In genomic region chr17:59093145-59093701, GRCh38 we compare ENCODE assay signal across 13 cellular contexts. TPM values are rescaled to one million over a fixed set of nuclear protein-coding genes. Genes with fewer than 3 reads are reported as not detected.
A peak's percentile ranks its signal among the peaks of the same experiment; 100 is the strongest.
DNase-seq lines count a peak whose midpoint lies in the region; ATAC-seq, FAIRE-seq and TF ChIP-seq lines count a peak whose summit lies in the region.
"Had no signal": no experiment of that assay in that cellular context is flagged by ENCODE, and none has a peak within 500 bp of the region (broad histone marks: within the 10 kb centered on the region; RNA-seq: fewer than 3 reads in every experiment).

No MANE protein-coding gene starts in this region.

- H3K36me3 ChIP-seq in endothelial cell of umbilical vein (ENCODE audit: control insufficient read depth in 2 of 2, extremely low read depth in 1 of 2, insufficient read depth in 2 of 2, low read length in 2 of 2), result peaks cover 0 to 5% of the 10 kb centered on the region in 2 experiments
- no peaks in the 10 kb centered on the region for H3K36me3 ChIP-seq in mucosa of descending colon (ENCODE audit: low read depth)
- no peaks in the 10 kb centered on the region for H3K36me3 ChIP-seq in aorta (ENCODE audit: control insufficient read depth in 1 of 2, insufficient read depth in 2 of 2, low read length in 1 of 2)

- peaks cover 20% of the 10 kb centered on the region for H3K36me3 Mint-ChIP-seq in activated naive CD8-positive, alpha-beta T cell treated with anti-CD3 and anti-CD28 coated beads, Interleukin-2, amount 10 ng/mL, durations not matched to agents 7 days and 5 days
- peaks cover 32% of the 10 kb centered on the region for H3K36me3 Mint-ChIP-seq in activated naive CD8-positive, alpha-beta T cell treated with anti-CD3 and anti-CD28 coated beads, Interleukin-2, amount 50 U/mL, for 24 hours (ENCODE audit: low read depth)
- H3K36me3 Mint-ChIP-seq in activated CD4-positive, alpha-beta memory T cell treated with anti-CD3 and anti-CD28 coated beads for 36 hours, result peaks cover 15% of the 10 kb centered on the region

- H3K9me1 ChIP-seq in endothelial cell of umbilical vein (replicated peaks; ENCODE audit: control insufficient read depth, extremely low read depth, insufficient read depth, low read length), result no peaks in the 10 kb centered on the region

- TF ChIP-seq POLR2A in endothelial cell of umbilical vein (IDR thresholded peaks at IDR 0.05; ENCODE audit: low read depth, low read length), result no peak

- H2AFZ ChIP-seq in endothelial cell of umbilical vein (ENCODE audit: low read depth, low read length), result peak overlapping the region; percentile 66

- POLR2A ChIA-PET in activated naive CD8-positive, alpha-beta T cell treated with anti-CD3 and anti-CD28 coated beads, Interleukin-2, amount 10 ng/mL, durations not matched to agents 7 days and 5 days (lab: Charles Lee), result no interaction called here
- POLR2A ChIA-PET in endothelial cell of umbilical vein (lab: Charles Lee), result no interaction called here
- POLR2A ChIA-PET in activated CD4-positive, alpha-beta memory T cell treated with anti-CD3 and anti-CD28 coated beads for 36 hours (lab: Charles Lee), result no interaction called here

- no peaks in the 10 kb centered on the region for H3K9me3 Mint-ChIP-seq in activated naive CD8-positive, alpha-beta T cell treated with anti-CD3 and anti-CD28 coated beads, Interleukin-2, amount 10 ng/mL, durations not matched to agents 7 days and 5 days
- no peaks in the 10 kb centered on the region for H3K9me3 Mint-ChIP-seq in activated naive CD8-positive, alpha-beta T cell treated with anti-CD3 and anti-CD28 coated beads, Interleukin-2, amount 50 U/mL, for 24 hours
- H3K9me3 Mint-ChIP-seq in activated CD4-positive, alpha-beta memory T cell treated with anti-CD3 and anti-CD28 coated beads for 36 hours, result no peaks in the 10 kb centered on the region
- H3K9me3 Mint-ChIP-seq: immature natural killer cell had no signal

- H3K27ac ChIP-seq in endothelial cell of umbilical vein (ENCODE audit: insufficient read depth, low read depth, low read length), result peak overlapping the region; percentile 83
- H3K27ac ChIP-seq in aorta (ENCODE audit: low read depth in 1 of 2, low read length in 2 of 2), result no peak overlapping the region

- H3K4me3 ChIP-seq in endothelial cell of umbilical vein (replicated peaks in 1 of 3; ENCODE audit: insufficient read depth in 1 of 3, low read depth in 1 of 3, low read length in 3 of 3), result peak overlapping the region in 1 of 3 experiments; percentile 25
- H3K4me3 ChIP-seq in mucosa of descending colon, result peak overlapping the region; percentile 9
- peak overlapping the region; percentile 11 to 28 for H3K4me3 ChIP-seq in aorta (ENCODE audit: low read length in 2 of 2)
- H3K4me3 ChIP-seq: Peyer's patch had no signal

- no peak for ATAC-seq in activated naive CD8-positive, alpha-beta T cell treated with anti-CD3 and anti-CD28 coated beads, Interleukin-2, amount 10 ng/mL, durations not matched to agents 7 days and 5 days (ENCODE audit: low read depth)
- ATAC-seq in activated naive CD8-positive, alpha-beta T cell treated with anti-CD3 and anti-CD28 coated beads, Interleukin-2, amount 50 U/mL, for 24 hours, result no peak
- ATAC-seq in mucosa of descending colon, result peak; percentile 85
- no peak for ATAC-seq in aorta (ENCODE audit: low FRiP score)

- no peak overlapping the region for H3K4me3 Mint-ChIP-seq in activated naive CD8-positive, alpha-beta T cell treated with anti-CD3 and anti-CD28 coated beads, Interleukin-2, amount 10 ng/mL, durations not matched to agents 7 days and 5 days
- H3K4me3 Mint-ChIP-seq in activated naive CD8-positive, alpha-beta T cell treated with anti-CD3 and anti-CD28 coated beads, Interleukin-2, amount 50 U/mL, for 24 hours, result no peak overlapping the region
- H3K4me3 Mint-ChIP-seq in activated CD4-positive, alpha-beta memory T cell treated with anti-CD3 and anti-CD28 coated beads for 36 hours, result no peak overlapping the region
- H3K4me3 Mint-ChIP-seq: immature natural killer cell, neural crest cell had no signal

- no peak for DNase-seq in activated naive CD8-positive, alpha-beta T cell treated with anti-CD3 and anti-CD28 coated beads, Interleukin-2, amount 10 ng/mL, durations not matched to agents 7 days and 5 days
- no peak for DNase-seq in activated naive CD8-positive, alpha-beta T cell treated with anti-CD3 and anti-CD28 coated beads, Interleukin-2, amount 50 U/mL, for 24 hours
- DNase-seq in endothelial cell of umbilical vein (ENCODE audit: low read depth, low spot score), result no peak
- DNase-seq in mucosa of descending colon, result no peak
- no peak for DNase-seq in aorta
- no peak for DNase-seq in cerebellum (ENCODE audit: low spot score)
- no peak for DNase-seq in activated CD4-positive, alpha-beta memory T cell treated with anti-CD3 and anti-CD28 coated beads for 36 hours
- DNase-seq in activated naive CD4-positive, alpha-beta T cell treated with anti-CD3 and anti-CD28 coated beads, Interleukin-2, amount 50 U/mL, for 16 hours, result no peak
- DNase-seq: immature natural killer cell, Karpas-422, Peyer's patch had no signal

- intact Hi-C loops in endothelial cell of umbilical vein (cut with micrococcal nuclease) (loop anchor here (1.0 to 5.0 kb wide), 4 partner anchors 13 to 576 kb away; partner anchors contain the start of gene TRIM37), mucosa of descending colon (cut with DNase I, micrococcal nuclease) (no loop called here), aorta (cut with DNase I) (no loop called here)
- intact Hi-C loops in activated CD4-positive, alpha-beta memory T cell treated with anti-CD3 and anti-CD28 coated beads for 36 hours (cut with micrococcal nuclease), result no loop called here

- peak overlapping the region; percentile 59 for H3K9ac ChIP-seq in endothelial cell of umbilical vein (replicated peaks; ENCODE audit: extremely low read depth, insufficient read depth, low read length)

- H3K79me2 ChIP-seq in endothelial cell of umbilical vein (ENCODE audit: control insufficient read depth, insufficient read depth, low read length), result peaks cover 41% of the 10 kb centered on the region

- H3K9me3 ChIP-seq in endothelial cell of umbilical vein (replicated peaks; ENCODE audit: control insufficient read depth, insufficient read depth, low read length) (no peaks in the 10 kb centered on the region), mucosa of descending colon (no peaks in the 10 kb centered on the region), aorta (ENCODE audit: control insufficient read depth, low read length) (no peaks in the 10 kb centered on the region)
- H3K9me3 ChIP-seq: Peyer's patch had no signal

- H3K4me2 ChIP-seq in endothelial cell of umbilical vein (ENCODE audit: insufficient read depth, low read length), result peak overlapping the region; percentile 81

- H3K27me3 Mint-ChIP-seq in activated naive CD8-positive, alpha-beta T cell treated with anti-CD3 and anti-CD28 coated beads, Interleukin-2, amount 10 ng/mL, durations not matched to agents 7 days and 5 days, result no peaks in the 10 kb centered on the region
- H3K27me3 Mint-ChIP-seq in activated naive CD8-positive, alpha-beta T cell treated with anti-CD3 and anti-CD28 coated beads, Interleukin-2, amount 50 U/mL, for 24 hours, result no peaks in the 10 kb centered on the region
- no peaks in the 10 kb centered on the region for H3K27me3 Mint-ChIP-seq in activated CD4-positive, alpha-beta memory T cell treated with anti-CD3 and anti-CD28 coated beads for 36 hours

- peaks cover 7% of the 10 kb centered on the region for H3K4me1 Mint-ChIP-seq in activated naive CD8-positive, alpha-beta T cell treated with anti-CD3 and anti-CD28 coated beads, Interleukin-2, amount 10 ng/mL, durations not matched to agents 7 days and 5 days
- H3K4me1 Mint-ChIP-seq in activated naive CD8-positive, alpha-beta T cell treated with anti-CD3 and anti-CD28 coated beads, Interleukin-2, amount 50 U/mL, for 24 hours, result peaks cover 12% of the 10 kb centered on the region
- peaks cover 13% of the 10 kb centered on the region for H3K4me1 Mint-ChIP-seq in activated CD4-positive, alpha-beta memory T cell treated with anti-CD3 and anti-CD28 coated beads for 36 hours (ENCODE audit: low read depth)
- H3K4me1 Mint-ChIP-seq: neural crest cell had no signal

- no peak for FAIRE-seq in endothelial cell of umbilical vein (lab: Jason Lieb, UNC)
- FAIRE-seq: GM12892 had no signal

- peak overlapping the region; percentile 28 for H3K27ac Mint-ChIP-seq in activated naive CD8-positive, alpha-beta T cell treated with anti-CD3 and anti-CD28 coated beads, Interleukin-2, amount 10 ng/mL, durations not matched to agents 7 days and 5 days
- H3K27ac Mint-ChIP-seq in activated naive CD8-positive, alpha-beta T cell treated with anti-CD3 and anti-CD28 coated beads, Interleukin-2, amount 50 U/mL, for 24 hours, result no peak overlapping the region
- no peak overlapping the region for H3K27ac Mint-ChIP-seq in activated CD4-positive, alpha-beta memory T cell treated with anti-CD3 and anti-CD28 coated beads for 36 hours

- CTCF ChIA-PET in endothelial cell of umbilical vein (lab: Charles Lee), result interaction anchor here (0.6 to 1.0 kb wide), 2 partner anchors 12 to 37 kb away, joined by 3 read pairs; no protein-coding TSS in a partner anchor
- CTCF ChIA-PET in activated CD4-positive, alpha-beta memory T cell treated with anti-CD3 and anti-CD28 coated beads for 36 hours (lab: Charles Lee), result interaction anchor here (1.1 kb wide), 1 partner anchor 26 kb away, joined by 3 read pairs; no protein-coding TSS in a partner anchor

- TSS peak; percentile 61 for BruUV-seq in endothelial cell of umbilical vein (replicated peaks; lab: Mats Ljungman, UMichigan)

- WGBS in aorta, 2 donors, result 2 to 6% methylated on average over 4 of the region's 4 CpGs

- no peaks in the 10 kb centered on the region for H4K20me1 ChIP-seq in endothelial cell of umbilical vein (replicated peaks; ENCODE audit: control insufficient read depth, extremely low read depth, insufficient read depth, low read length)

- no peak for TF ChIP-seq CTCF in endothelial cell of umbilical vein (IDR thresholded peaks at IDR 0.05; ENCODE audit: extremely low read depth in 1 of 2, insufficient read depth in 1 of 2, low read depth in 1 of 2, low read length in 2 of 2)
- TF ChIP-seq CTCF in mucosa of descending colon (IDR thresholded peaks at IDR 0.05), result no peak

- H3K4me1 ChIP-seq in endothelial cell of umbilical vein (ENCODE audit: control insufficient read depth, extremely low read depth, insufficient read depth, low read length) (peaks cover 27% of the 10 kb centered on the region), mucosa of descending colon (ENCODE audit: low read depth) (peaks cover 15% of the 10 kb centered on the region), aorta (ENCODE audit: control insufficient read depth in 1 of 2, insufficient read depth in 2 of 2, low read length in 2 of 2) (peaks cover 0 to 3% of the 10 kb centered on the region in 2 donors)

- dilution Hi-C loops in endothelial cell of umbilical vein (cut with MboI; ENCODE audit: extremely low pct_ligation_motif_present, low sequenced_read_pairs), result no loop called here

- no peaks in the 10 kb centered on the region for H3K27me3 ChIP-seq in endothelial cell of umbilical vein (ENCODE audit: control insufficient read depth in 2 of 2, insufficient read depth in 2 of 2, low read length in 2 of 2)
- H3K27me3 ChIP-seq in aorta (ENCODE audit: control insufficient read depth in 1 of 2, insufficient read depth in 2 of 2, low read length in 1 of 2), result no peaks in the 10 kb centered on the region
- H3K27me3 ChIP-seq: Peyer's patch had no signal

RNA-seq across cellular contexts. Expression of gene TRIM37, which starts 13.5 kb away (rescaled TPM):
- 10 to 100 TPM; 25.1 to 25.5 TPM for total RNA-seq in activated naive CD8-positive, alpha-beta T cell treated with anti-CD3 and anti-CD28 coated beads, Interleukin-2, amount 10 ng/mL, durations not matched to agents 7 days and 5 days
- total RNA-seq in endothelial cell of umbilical vein, result 37.1 and 41.9 TPM in 2 replicates
- polyA plus RNA-seq in endothelial cell of umbilical vein, result 17.0 and 18.8 TPM in 2 replicates
- polyA plus RNA-seq in endothelial cell of umbilical vein (2011; cell fraction: cytosol; rRNA removed), result 24.2 and 26.2 TPM in 2 replicates
- polyA plus RNA-seq in endothelial cell of umbilical vein (2011; cell fraction: nucleus; rRNA removed), result 32.4 and 43.2 TPM in 2 replicates
- 41.3 and 45.6 TPM in 2 replicates for polyA plus RNA-seq in endothelial cell of umbilical vein (2012)
- polyA minus RNA-seq in endothelial cell of umbilical vein, result 82.1 and 191 TPM in 2 replicates
- 24.5 TPM for polyA minus RNA-seq in endothelial cell of umbilical vein (2011; cell fraction: cytosol; rRNA and poly(A)+ RNA removed)
- 69.0 and 99.8 TPM in 2 replicates for polyA minus RNA-seq in endothelial cell of umbilical vein (2011; cell fraction: nucleus; rRNA and poly(A)+ RNA removed)
- total RNA-seq in mucosa of descending colon, result 10 to 100 TPM; 11.4 to 24.6 (median 14.5) TPM
- 10 to 100 TPM; 17.3 to 23.8 TPM for total RNA-seq in aorta
- 10 to 100 TPM in 1 of 2 donors, 1 to 10 TPM in 1; 7.9 to 11.1 TPM for polyA plus RNA-seq in aorta
- total RNA-seq in cerebellum, result 71.3 TPM
- total RNA-seq in activated CD4-positive, alpha-beta memory T cell treated with anti-CD3 and anti-CD28 coated beads for 36 hours, result 10 to 100 TPM; 21.4 to 27.3 TPM
